ENCODE assay signal across 14 cellular contexts in the genomic region with DNA sequence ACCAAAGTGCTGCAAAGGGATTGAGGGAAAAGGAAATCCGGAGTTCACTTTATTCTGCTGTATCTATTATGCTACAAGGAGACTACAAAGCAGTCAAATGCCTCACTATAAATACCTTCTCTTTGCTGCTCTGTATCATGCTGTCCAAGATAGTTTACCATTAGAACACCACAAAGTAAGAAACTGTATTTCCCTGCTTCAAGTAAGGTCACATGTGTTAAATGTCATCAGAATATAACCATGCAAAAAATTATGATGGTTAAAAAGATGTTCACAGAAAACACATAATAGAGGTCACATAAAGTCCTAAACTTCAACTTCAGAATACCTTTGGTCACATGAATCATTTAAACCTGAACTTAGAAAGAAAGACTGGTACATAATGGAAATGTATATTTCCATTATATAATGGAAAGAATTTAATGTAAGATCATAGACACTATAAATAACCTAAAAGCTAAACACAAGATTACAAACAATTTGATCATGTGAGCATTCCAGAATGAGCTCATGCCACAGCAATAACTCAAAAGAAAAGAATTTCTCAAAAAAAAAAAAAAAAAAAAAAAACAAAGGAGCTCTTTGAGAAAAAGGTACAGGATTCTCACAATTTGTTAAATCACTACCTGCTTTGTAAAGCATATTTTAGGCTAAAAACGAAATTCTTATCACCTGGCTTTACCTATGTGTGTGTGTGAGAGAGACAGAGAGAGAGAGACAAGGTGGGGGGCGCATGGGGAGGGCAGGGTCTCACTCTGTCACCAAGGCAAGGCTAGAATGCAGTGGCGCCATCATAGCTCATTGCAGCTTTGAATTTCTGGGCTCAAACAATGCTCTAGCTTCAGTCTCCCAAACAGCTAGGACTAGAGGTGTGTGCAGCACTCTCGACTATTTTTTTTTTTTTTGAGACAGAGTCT. TPM values are rescaled to one million over a fixed set of nuclear protein-coding genes. Genes with fewer than 3 reads are reported as not detected.
DNase-seq lines count a peak whose midpoint lies in the region; ATAC-seq and TF ChIP-seq lines count a peak whose summit lies in the region.
"Had no signal": no experiment of that assay in that cellular context is flagged by ENCODE, and none has a peak within 500 bp of the region (broad histone marks: within the 10 kb centered on the region; RNA-seq: fewer than 3 reads in every experiment).

No MANE protein-coding gene starts in this region.

- TF ChIP-seq POLR2A in gastroesophageal sphincter (IDR thresholded peaks at IDR 0.05) = no peak
- no peak for TF ChIP-seq POLR2A in sigmoid colon (IDR thresholded peaks at IDR 0.05)

- intact Hi-C loops in sigmoid colon (cut with DNase I) = loop anchor here (5.0 kb wide), 1 partner anchor 59 kb away; the partner anchor contains the start of gene KIF13A

- H3K36me3 ChIP-seq in gastroesophageal sphincter (no peaks in the 10 kb centered on the region), sigmoid colon (no peaks in the 10 kb centered on the region), HAP-1 (replicated peaks) (no peaks in the 10 kb centered on the region)

- peak overlapping the region; percentile 67 to 83 (median 78) for H3K27ac ChIP-seq in gastroesophageal sphincter
- peak overlapping the region; percentile 36 to 79 (median 74) for H3K27ac ChIP-seq in sigmoid colon

- DNase-seq in GM03348 (ENCODE audit: low spot score) (peak; percentile 55), astrocyte of the cerebellum (ENCODE audit: low read depth) (peak; percentile 26), sigmoid colon (no peak), NCI-H82 (lab: John Stamatoyannopoulos, UW) (no peak), HAP-1 (ENCODE audit: low spot score in 2 of 2) (no peak)
- no peak for DNase-seq in activated CD4-positive, CD25-positive, alpha-beta regulatory T cell (lab: John Stamatoyannopoulos, UW)
- DNase-seq: CD8-positive, alpha-beta T cell; NCI-H2171; SHP77; stimulated activated naive CD4-positive, alpha-beta T cell had no signal

- 72 to 73% methylated on average over 5 of the region's 5 CpGs for WGBS in gastroesophageal sphincter (ENCODE audit: low coverage in 1 of 2), 2 donors
- WGBS in sigmoid colon, 2 donors = 79 to 85% methylated on average over 5 of the region's 5 CpGs

- no peaks in the 10 kb centered on the region for H3K27me3 ChIP-seq in gastroesophageal sphincter
- H3K27me3 ChIP-seq in sigmoid colon = no peaks in the 10 kb centered on the region
- no peaks in the 10 kb centered on the region for H3K27me3 ChIP-seq in HAP-1 (ENCODE audit: low read depth)

- H3K4me3 ChIP-seq in astrocyte of the cerebellum (ENCODE audit: low read depth, low read length) (no peak overlapping the region), gastroesophageal sphincter (no peak overlapping the region), sigmoid colon (no peak overlapping the region), HAP-1 (no peak overlapping the region)
- H3K4me3 ChIP-seq: GM12878 had no signal

- TF ChIP-seq CTCF in astrocyte of the cerebellum (IDR thresholded peaks at IDR 0.05; ENCODE audit: low read depth, low read length, missing control alignments) = no peak
- TF ChIP-seq CTCF in gastroesophageal sphincter (IDR thresholded peaks at IDR 0.05) = no peak
- TF ChIP-seq CTCF in sigmoid colon (IDR thresholded peaks at IDR 0.05) = no peak

- H3K9me3 ChIP-seq in gastroesophageal sphincter (no peaks in the 10 kb centered on the region), sigmoid colon (no peaks in the 10 kb centered on the region), HAP-1 (no peaks in the 10 kb centered on the region)

- TF ChIP-seq EP300 in gastroesophageal sphincter (IDR thresholded peaks at IDR 0.05) (no peak), sigmoid colon (IDR thresholded peaks at IDR 0.05) (peak in 1 of 4 donors; percentile 14)

- H3K4me1 ChIP-seq in gastroesophageal sphincter (peaks cover 41 to 98% (median 46%) of the 10 kb centered on the region in 3 donors), sigmoid colon (peaks cover 0 to 88% (median 79%) of the 10 kb centered on the region in 4 donors), HAP-1 (peaks cover 26% of the 10 kb centered on the region)

- in situ Hi-C loops in astrocyte of the cerebellum (cut with HindIII; ENCODE audit: low sequenced_read_pairs) = no loop called here
- in situ Hi-C loops in HAP-1 (cut with MboI; ENCODE audit: low sequenced_read_pairs) = no loop called here

- ATAC-seq in gastroesophageal sphincter (no peak), GM18502 (IDR thresholded peaks at IDR 0.05; ENCODE audit: poor library complexity, unreplicated experiment) (no peak)
- ATAC-seq: activated CD4-positive, CD25-positive, alpha-beta regulatory T cell treated with anti-CD3 and anti-CD28 coated beads, Interleukin-2, amount 50 U/mL, for 24 hours; CD8-positive, alpha-beta T cell; GM12878 had no signal

RNA-seq across cellular contexts. Expression of gene KIF13A, which starts 58.7 kb away (rescaled TPM):
- total RNA-seq in gastroesophageal sphincter (10 to 100 TPM; 67.7 to 98.9 (median 84.1) TPM), sigmoid colon (10 to 100 TPM; 55.3 to 73.8 (median 62.8) TPM)
- 10 to 100 TPM; 18.5 to 23.4 (median 20.9) TPM for polyA plus RNA-seq in sigmoid colon

Comparison
In these comparisons a context has a peak if more than half of its experiments do, and no peak if none do; other contexts are left out.
1. DNase-seq: peak in GM03348 (single experiment) and astrocyte of the cerebellum (single experiment); none in sigmoid colon (single experiment), activated CD4-positive, CD25-positive, alpha-beta regulatory T cell (0 of 4), NCI-H82 (single experiment) and HAP-1 (0 of 2).